In the genomic region with DNA sequence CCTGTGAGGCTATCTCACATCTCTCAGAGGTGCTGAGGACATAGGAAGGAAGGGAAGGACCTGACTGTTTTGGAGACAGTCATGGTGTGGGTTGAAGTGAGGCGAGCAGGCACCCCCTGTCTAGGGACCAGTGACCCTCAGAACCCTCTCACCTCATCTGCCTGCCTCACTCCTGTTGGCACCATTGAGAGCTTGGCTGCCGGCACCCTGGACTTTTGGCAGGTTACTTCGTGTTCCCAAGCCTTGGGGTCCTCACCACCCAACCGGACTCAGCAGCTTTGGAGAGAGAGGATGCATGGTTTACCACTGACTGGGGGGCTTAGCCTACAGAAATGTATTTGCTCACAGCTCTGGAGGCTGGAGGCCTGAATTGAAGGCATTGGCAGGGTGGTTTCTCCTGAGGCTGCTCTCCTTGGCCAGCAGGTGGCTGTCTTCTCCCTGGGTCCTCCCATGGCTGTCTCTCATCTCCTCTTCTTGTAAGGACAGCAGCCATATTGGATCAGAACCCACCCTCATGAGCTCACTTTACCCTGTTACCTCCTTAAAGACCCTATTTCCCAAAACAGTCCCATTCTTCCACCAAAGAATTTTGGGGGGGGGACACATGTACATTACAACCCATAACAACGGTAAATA, we compare ENCODE assay signal across 8 cellular contexts.
DNase-seq lines count a peak whose midpoint lies in the region; ATAC-seq and TF ChIP-seq lines count a peak whose summit lies in the region.

No MANE protein-coding gene starts in this region.

- intact Hi-C loops in posterior cingulate gyrus (cut with DNase I): no loop called here

- peak; percentile 18 for DNase-seq in DMS153 (lab: John Stamatoyannopoulos, UW)
- peak; percentile 25 for DNase-seq in NCI-H446 treated with DMSO at 0.1 percent for 48 hours (lab: John Stamatoyannopoulos, UW)
- DNase-seq in choroid plexus epithelial cell (ENCODE audit: low read depth): peak; percentile 47
- no peak for DNase-seq in smooth muscle cell (lab: John Stamatoyannopoulos, UW; ENCODE audit: unreplicated experiment)
- DNase-seq in amygdala (lab: John Stamatoyannopoulos, UW): no peak
- no peak for DNase-seq in posterior cingulate gyrus

- peak; percentile 69 for ATAC-seq in GM18873 (IDR thresholded peaks at IDR 0.05; ENCODE audit: low FRiP score, unreplicated experiment)
- ATAC-seq in HG02981 (IDR thresholded peaks at IDR 0.05; ENCODE audit: unreplicated experiment): peak; percentile 85

- no peaks in the 10 kb centered on the region for H3K36me3 ChIP-seq in smooth muscle cell (ENCODE audit: low read depth)

- H3K9ac ChIP-seq in smooth muscle cell (ENCODE audit: low read depth): no peak overlapping the region

- no peaks in the 10 kb centered on the region for H3K79me2 ChIP-seq in smooth muscle cell (ENCODE audit: low read depth)

- no peaks in the 10 kb centered on the region for H3K9me3 ChIP-seq in smooth muscle cell (replicated peaks; ENCODE audit: low read depth)

- H3K27ac ChIP-seq in smooth muscle cell (ENCODE audit: low read depth): no peak overlapping the region

- peaks cover 4% of the 10 kb centered on the region for H3K4me1 ChIP-seq in smooth muscle cell (ENCODE audit: low read depth)

- 93% methylated on average over 5 of the region's 5 CpGs for WGBS in smooth muscle cell (ENCODE audit: low lambda C conversion rate)

- no peaks in the 10 kb centered on the region for H3K27me3 ChIP-seq in smooth muscle cell (ENCODE audit: low read depth)

- H3K4me2 ChIP-seq in smooth muscle cell: no peak overlapping the region

- H3F3A ChIP-seq in smooth muscle cell (ENCODE audit: low read depth): no peaks in the 10 kb centered on the region

- no peak overlapping the region for H3K4me3 ChIP-seq in choroid plexus epithelial cell (ENCODE audit: low read depth, low read length)
- no peak overlapping the region for H3K4me3 ChIP-seq in smooth muscle cell

- H2AFZ ChIP-seq in smooth muscle cell (ENCODE audit: low read depth): no peak overlapping the region

- H4K20me1 ChIP-seq in smooth muscle cell (ENCODE audit: low read depth): no peaks in the 10 kb centered on the region

- TF ChIP-seq CTCF in choroid plexus epithelial cell (conservative IDR thresholded peaks at IDR 0.05; ENCODE audit: low read depth, low read length): peak; percentile 57
- peak; percentile 42 for TF ChIP-seq CTCF in smooth muscle cell (IDR thresholded peaks at IDR 0.05; ENCODE audit: borderline replicate concordance, insufficient read depth, poor library complexity, severe bottlenecking)

Comparison
In these comparisons a context has a peak if more than half of its experiments do, and no peak if none do; other contexts are left out.
1. DNase-seq: peak in DMS153 (single experiment), NCI-H446 treated with DMSO at 0.1 percent for 48 hours (single experiment) and choroid plexus epithelial cell (single experiment); none in smooth muscle cell (single experiment), amygdala (0 of 56) and posterior cingulate gyrus (0 of 10).